In genomic region chr9:98719055-98719454, GRCh38 we compare ENCODE assay signal across 11 cellular contexts. TPM values are rescaled to one million over a fixed set of nuclear protein-coding genes. Genes with fewer than 3 reads are reported as not detected.
"Had no signal": no experiment of that assay in that cellular context is flagged by ENCODE, and none has a peak within 500 bp of the region (broad histone marks: within the 10 kb centered on the region; RNA-seq: fewer than 3 reads in every experiment).

No MANE protein-coding gene starts in this region.

- H3K27ac ChIP-seq: GM23248, HL-60, KMS-11 had no signal

- H3K4me3 Mint-ChIP-seq: HFFc6, IgD-negative memory B cell had no signal

- H3K36me3 ChIP-seq: HAP-1 had no signal

- H3K9me3 ChIP-seq: HAP-1 had no signal

- H3K4me3 ChIP-seq: GM23248, HAP-1 had no signal

- DNase-seq: GM23248, GOT3, H7, HFFc6, KBM-7 had no signal

- H3K4me2 ChIP-seq: KMS-11 had no signal

- H2AFZ ChIP-seq: GM23248 had no signal

- FAIRE-seq: HepG2 had no signal

- H3K4me1 ChIP-seq: HAP-1 had no signal

- H3K9ac ChIP-seq: GM23248, KMS-11 had no signal

- H3K27ac Mint-ChIP-seq: HFFc6, IgD-negative memory B cell had no signal

- ATAC-seq: HCT116, HepG2 had no signal

RNA-seq across cellular contexts. Expression of gene GABBR2, which starts 10.3 kb away (rescaled TPM):
- polyA plus RNA-seq: HepG2, IgD-negative memory B cell had no signal
